In the genomic region with DNA sequence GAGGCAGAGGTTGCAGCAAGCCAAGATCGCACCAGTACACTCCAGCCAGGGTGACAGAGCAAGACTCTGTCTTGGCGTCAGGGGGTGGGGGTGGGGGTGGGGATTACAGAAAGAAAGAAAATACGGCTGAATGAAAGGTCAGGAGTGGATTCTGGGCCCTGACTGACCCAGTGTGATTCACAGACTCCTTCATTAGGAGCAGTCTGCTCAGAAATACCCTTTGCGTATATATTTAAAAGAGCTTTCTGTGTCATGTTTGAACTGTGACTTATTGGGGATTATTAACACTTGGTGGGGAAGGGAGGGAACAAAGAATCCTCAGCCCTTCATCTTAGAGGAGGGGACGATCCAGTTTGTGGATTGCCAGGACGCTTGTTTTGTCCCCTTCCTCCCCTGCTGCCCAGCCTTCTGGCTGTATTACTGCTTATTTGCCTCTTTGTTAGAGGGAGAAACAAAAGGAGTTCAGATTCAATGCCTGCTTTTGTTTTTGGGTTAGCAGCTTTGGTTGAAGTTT, we compare ENCODE assay signal across 1 cellular context.
TF ChIP-seq lines count a peak whose summit lies in the region.

No MANE protein-coding gene starts in this region.

TF ChIP-seq in H1, 55 proteins besides CTCF, POLR2A, EP300 and RAD21:
- TF ChIP-seq ASH2L (IDR thresholded peaks at IDR 0.05; ENCODE audit: low read length) (peak; percentile 75), NRF1 (IDR thresholded peaks at IDR 0.05; ENCODE audit: low read depth, low read length) (no peak), FOSL1 (IDR thresholded peaks at IDR 0.05; ENCODE audit: insufficient read depth, low read depth, low read length) (no peak), KDM1A (IDR thresholded peaks at IDR 0.05; ENCODE audit: borderline replicate concordance, low read length) (no peak), RNF2 (IDR thresholded peaks at IDR 0.05; ENCODE audit: borderline replicate concordance, low read depth, low read length, missing control alignments, poor library complexity, severe bottlenecking) (no peak), EZH2 (IDR thresholded peaks at IDR 0.05; ENCODE audit: low read depth, low read length, severe bottlenecking) (no peak), SP2 (IDR thresholded peaks at IDR 0.05; ENCODE audit: low read length) (no peak), SP1 (IDR thresholded peaks at IDR 0.05; ENCODE audit: low read depth, low read length) (peak; percentile 83), TEAD4 (IDR thresholded peaks at IDR 0.05; ENCODE audit: low read depth, low read length) (no peak), KDM5A (IDR thresholded peaks at IDR 0.05; ENCODE audit: low read length) (no peak), JUND (IDR thresholded peaks at IDR 0.05; ENCODE audit: low read length) (no peak), TAF1 (IDR thresholded peaks at IDR 0.05; ENCODE audit: low read depth, low read length) (no peak), SRF (IDR thresholded peaks at IDR 0.05; ENCODE audit: low read depth, low read length) (no peak), CBX5 (IDR thresholded peaks at IDR 0.05; ENCODE audit: low read depth, low read length) (no peak), PHF8 (conservative IDR thresholded peaks at IDR 0.05; ENCODE audit: low read depth, low read length) (no peak), TBP (IDR thresholded peaks at IDR 0.05; ENCODE audit: low read depth, low read length) (no peak), JUN (IDR thresholded peaks at IDR 0.05; ENCODE audit: low read depth, low read length) (no peak), RBBP5 (IDR thresholded peaks at IDR 0.05; ENCODE audit: borderline replicate concordance, low read depth, low read length) (no peak), HDAC6 (IDR thresholded peaks at IDR 0.05; ENCODE audit: low read depth, low read length) (no peak), CTBP2 (IDR thresholded peaks at IDR 0.05; ENCODE audit: borderline replicate concordance, insufficient read depth, insufficient read length, low read length) (no peak), SIRT6 (IDR thresholded peaks at IDR 0.05; ENCODE audit: low read length) (no peak), GABPA (IDR thresholded peaks at IDR 0.05; ENCODE audit: borderline replicate concordance, insufficient read depth, low read length) (no peak), HDAC2 (IDR thresholded peaks at IDR 0.05; ENCODE audit: borderline replicate concordance in 1 of 2, low read depth in 2 of 2, low read length in 2 of 2) (no peak), EGR1 (IDR thresholded peaks at IDR 0.05; ENCODE audit: borderline replicate concordance, low read depth, low read length) (no peak), CBX8 (IDR thresholded peaks at IDR 0.05; ENCODE audit: borderline replicate concordance, low read depth, low read length) (no peak), SUZ12 (IDR thresholded peaks at IDR 0.05; ENCODE audit: low read length) (no peak), NANOG (IDR thresholded peaks at IDR 0.05; ENCODE audit: insufficient read depth, low read depth, low read length, poor library complexity, severe bottlenecking) (no peak), TAF7 (optimal IDR thresholded peaks at IDR 0.05; ENCODE audit: borderline replicate concordance, low read depth, low read length) (no peak), BACH1 (IDR thresholded peaks at IDR 0.05; ENCODE audit: low read length) (no peak)
- TF ChIP-seq, protein P1, sequence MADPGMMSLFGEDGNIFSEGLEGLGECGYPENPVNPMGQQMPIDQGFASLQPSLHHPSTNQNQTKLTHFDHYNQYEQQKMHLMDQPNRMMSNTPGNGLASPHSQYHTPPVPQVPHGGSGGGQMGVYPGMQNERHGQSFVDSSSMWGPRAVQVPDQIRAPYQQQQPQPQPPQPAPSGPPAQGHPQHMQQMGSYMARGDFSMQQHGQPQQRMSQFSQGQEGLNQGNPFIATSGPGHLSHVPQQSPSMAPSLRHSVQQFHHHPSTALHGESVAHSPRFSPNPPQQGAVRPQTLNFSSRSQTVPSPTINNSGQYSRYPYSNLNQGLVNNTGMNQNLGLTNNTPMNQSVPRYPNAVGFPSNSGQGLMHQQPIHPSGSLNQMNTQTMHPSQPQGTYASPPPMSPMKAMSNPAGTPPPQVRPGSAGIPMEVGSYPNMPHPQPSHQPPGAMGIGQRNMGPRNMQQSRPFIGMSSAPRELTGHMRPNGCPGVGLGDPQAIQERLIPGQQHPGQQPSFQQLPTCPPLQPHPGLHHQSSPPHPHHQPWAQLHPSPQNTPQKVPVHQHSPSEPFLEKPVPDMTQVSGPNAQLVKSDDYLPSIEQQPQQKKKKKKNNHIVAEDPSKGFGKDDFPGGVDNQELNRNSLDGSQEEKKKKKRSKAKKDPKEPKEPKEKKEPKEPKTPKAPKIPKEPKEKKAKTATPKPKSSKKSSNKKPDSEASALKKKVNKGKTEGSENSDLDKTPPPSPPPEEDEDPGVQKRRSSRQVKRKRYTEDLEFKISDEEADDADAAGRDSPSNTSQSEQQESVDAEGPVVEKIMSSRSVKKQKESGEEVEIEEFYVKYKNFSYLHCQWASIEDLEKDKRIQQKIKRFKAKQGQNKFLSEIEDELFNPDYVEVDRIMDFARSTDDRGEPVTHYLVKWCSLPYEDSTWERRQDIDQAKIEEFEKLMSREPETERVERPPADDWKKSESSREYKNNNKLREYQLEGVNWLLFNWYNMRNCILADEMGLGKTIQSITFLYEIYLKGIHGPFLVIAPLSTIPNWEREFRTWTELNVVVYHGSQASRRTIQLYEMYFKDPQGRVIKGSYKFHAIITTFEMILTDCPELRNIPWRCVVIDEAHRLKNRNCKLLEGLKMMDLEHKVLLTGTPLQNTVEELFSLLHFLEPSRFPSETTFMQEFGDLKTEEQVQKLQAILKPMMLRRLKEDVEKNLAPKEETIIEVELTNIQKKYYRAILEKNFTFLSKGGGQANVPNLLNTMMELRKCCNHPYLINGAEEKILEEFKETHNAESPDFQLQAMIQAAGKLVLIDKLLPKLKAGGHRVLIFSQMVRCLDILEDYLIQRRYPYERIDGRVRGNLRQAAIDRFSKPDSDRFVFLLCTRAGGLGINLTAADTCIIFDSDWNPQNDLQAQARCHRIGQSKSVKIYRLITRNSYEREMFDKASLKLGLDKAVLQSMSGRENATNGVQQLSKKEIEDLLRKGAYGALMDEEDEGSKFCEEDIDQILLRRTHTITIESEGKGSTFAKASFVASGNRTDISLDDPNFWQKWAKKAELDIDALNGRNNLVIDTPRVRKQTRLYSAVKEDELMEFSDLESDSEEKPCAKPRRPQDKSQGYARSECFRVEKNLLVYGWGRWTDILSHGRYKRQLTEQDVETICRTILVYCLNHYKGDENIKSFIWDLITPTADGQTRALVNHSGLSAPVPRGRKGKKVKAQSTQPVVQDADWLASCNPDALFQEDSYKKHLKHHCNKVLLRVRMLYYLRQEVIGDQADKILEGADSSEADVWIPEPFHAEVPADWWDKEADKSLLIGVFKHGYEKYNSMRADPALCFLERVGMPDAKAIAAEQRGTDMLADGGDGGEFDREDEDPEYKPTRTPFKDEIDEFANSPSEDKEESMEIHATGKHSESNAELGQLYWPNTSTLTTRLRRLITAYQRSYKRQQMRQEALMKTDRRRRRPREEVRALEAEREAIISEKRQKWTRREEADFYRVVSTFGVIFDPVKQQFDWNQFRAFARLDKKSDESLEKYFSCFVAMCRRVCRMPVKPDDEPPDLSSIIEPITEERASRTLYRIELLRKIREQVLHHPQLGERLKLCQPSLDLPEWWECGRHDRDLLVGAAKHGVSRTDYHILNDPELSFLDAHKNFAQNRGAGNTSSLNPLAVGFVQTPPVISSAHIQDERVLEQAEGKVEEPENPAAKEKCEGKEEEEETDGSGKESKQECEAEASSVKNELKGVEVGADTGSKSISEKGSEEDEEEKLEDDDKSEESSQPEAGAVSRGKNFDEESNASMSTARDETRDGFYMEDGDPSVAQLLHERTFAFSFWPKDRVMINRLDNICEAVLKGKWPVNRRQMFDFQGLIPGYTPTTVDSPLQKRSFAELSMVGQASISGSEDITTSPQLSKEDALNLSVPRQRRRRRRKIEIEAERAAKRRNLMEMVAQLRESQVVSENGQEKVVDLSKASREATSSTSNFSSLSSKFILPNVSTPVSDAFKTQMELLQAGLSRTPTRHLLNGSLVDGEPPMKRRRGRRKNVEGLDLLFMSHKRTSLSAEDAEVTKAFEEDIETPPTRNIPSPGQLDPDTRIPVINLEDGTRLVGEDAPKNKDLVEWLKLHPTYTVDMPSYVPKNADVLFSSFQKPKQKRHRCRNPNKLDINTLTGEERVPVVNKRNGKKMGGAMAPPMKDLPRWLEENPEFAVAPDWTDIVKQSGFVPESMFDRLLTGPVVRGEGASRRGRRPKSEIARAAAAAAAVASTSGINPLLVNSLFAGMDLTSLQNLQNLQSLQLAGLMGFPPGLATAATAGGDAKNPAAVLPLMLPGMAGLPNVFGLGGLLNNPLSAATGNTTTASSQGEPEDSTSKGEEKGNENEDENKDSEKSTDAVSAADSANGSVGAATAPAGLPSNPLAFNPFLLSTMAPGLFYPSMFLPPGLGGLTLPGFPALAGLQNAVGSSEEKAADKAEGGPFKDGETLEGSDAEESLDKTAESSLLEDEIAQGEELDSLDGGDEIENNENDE (IDR thresholded peaks at IDR 0.05; ENCODE audit: insufficient replicate concordance, low read length): peak; percentile 76
- TF ChIP-seq, protein P2, sequence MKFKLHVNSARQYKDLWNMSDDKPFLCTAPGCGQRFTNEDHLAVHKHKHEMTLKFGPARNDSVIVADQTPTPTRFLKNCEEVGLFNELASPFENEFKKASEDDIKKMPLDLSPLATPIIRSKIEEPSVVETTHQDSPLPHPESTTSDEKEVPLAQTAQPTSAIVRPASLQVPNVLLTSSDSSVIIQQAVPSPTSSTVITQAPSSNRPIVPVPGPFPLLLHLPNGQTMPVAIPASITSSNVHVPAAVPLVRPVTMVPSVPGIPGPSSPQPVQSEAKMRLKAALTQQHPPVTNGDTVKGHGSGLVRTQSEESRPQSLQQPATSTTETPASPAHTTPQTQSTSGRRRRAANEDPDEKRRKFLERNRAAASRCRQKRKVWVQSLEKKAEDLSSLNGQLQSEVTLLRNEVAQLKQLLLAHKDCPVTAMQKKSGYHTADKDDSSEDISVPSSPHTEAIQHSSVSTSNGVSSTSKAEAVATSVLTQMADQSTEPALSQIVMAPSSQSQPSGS (IDR thresholded peaks at IDR 0.05; ENCODE audit: low read length): peak; percentile 55; the same call in 1 of the 2 replicates
- TF ChIP-seq, protein P3, sequence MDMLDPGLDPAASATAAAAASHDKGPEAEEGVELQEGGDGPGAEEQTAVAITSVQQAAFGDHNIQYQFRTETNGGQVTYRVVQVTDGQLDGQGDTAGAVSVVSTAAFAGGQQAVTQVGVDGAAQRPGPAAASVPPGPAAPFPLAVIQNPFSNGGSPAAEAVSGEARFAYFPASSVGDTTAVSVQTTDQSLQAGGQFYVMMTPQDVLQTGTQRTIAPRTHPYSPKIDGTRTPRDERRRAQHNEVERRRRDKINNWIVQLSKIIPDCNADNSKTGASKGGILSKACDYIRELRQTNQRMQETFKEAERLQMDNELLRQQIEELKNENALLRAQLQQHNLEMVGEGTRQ (IDR thresholded peaks at IDR 0.05; ENCODE audit: low read length): no peak
